24 cellular contexts compared by ENCODE assay signal in the genomic region with DNA sequence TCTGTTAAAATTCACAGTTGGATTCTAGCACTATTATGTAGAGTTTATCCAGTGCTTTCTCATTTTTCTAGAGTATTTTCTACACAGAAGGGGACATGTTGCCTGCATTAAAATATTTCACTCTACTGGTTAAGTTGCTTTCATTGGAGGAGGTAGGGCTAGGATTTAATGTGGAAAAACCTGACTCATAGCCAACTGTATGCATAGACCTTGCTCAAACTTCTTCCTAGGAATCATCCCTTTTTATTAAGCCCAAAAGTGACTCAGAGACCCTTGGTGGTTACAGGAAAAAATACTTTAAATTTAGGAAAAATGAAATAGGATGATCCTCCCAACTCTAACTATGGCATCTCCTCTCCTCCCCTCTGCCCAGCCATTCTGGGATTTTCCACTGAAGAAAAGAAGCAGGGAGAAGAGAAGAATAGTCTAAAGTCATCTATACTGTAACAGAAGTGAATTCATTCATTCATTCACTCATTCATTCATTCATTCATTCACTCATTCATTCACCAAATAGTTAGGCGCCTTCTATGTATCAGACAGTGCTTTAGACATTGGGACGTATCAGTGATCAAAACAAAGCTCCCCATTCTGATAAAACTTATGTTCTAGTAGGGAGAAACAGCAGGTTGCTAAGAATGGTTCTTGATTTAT.
"Had no signal": no experiment of that assay in that cellular context is flagged by ENCODE, and none has a peak within 500 bp of the region (broad histone marks: within the 10 kb centered on the region; RNA-seq: fewer than 3 reads in every experiment).

No MANE protein-coding gene starts in this region.

- H3K9me3 Mint-ChIP-seq: activated CD4-positive, alpha-beta memory T cell treated with anti-CD3 and anti-CD28 coated beads, Interleukin-2, amount 10 ng/mL, durations not matched to agents 7 days and 5 days; activated CD4-positive, alpha-beta T cell treated with anti-CD3 and anti-CD28 coated beads, Interleukin-2, amount 10 ng/mL, durations not matched to agents 7 days and 5 days; activated T-cell treated with anti-CD3 and anti-CD28 coated beads, Interleukin-2, amount 50 U/mL, for 24 hours; activated T-helper 17 cell treated with anti-CD3 and anti-CD28 coated beads, Interleukin-2, amount 50 U/mL, for 72 hours; central memory CD8-positive, alpha-beta T cell; neural progenitor cell; type B pancreatic cell had no signal

- H3K27me3 ChIP-seq: gastrocnemius medialis, neural progenitor cell, spleen, uterus had no signal

- H3K9me3 ChIP-seq: gastrocnemius medialis, left lung, right atrium auricular region, spleen, uterus had no signal

- H3K27ac Mint-ChIP-seq: activated CD4-positive, alpha-beta memory T cell treated with anti-CD3 and anti-CD28 coated beads, Interleukin-2, amount 10 ng/mL, durations not matched to agents 7 days and 5 days; activated CD4-positive, alpha-beta T cell treated with anti-CD3 and anti-CD28 coated beads, Interleukin-2, amount 10 ng/mL, durations not matched to agents 7 days and 5 days; activated T-cell treated with anti-CD3 and anti-CD28 coated beads, Interleukin-2, amount 50 U/mL, for 24 hours; activated T-helper 17 cell treated with anti-CD3 and anti-CD28 coated beads, Interleukin-2, amount 50 U/mL, for 72 hours; natural killer cell; neural progenitor cell; type B pancreatic cell had no signal

- H3K4me1 Mint-ChIP-seq: activated CD4-positive, alpha-beta memory T cell treated with anti-CD3 and anti-CD28 coated beads, Interleukin-2, amount 10 ng/mL, durations not matched to agents 7 days and 5 days; activated CD4-positive, alpha-beta T cell treated with anti-CD3 and anti-CD28 coated beads, Interleukin-2, amount 10 ng/mL, durations not matched to agents 7 days and 5 days; activated T-helper 17 cell treated with anti-CD3 and anti-CD28 coated beads, Interleukin-2, amount 50 U/mL, for 72 hours; central memory CD8-positive, alpha-beta T cell; natural killer cell; neural progenitor cell had no signal

- H3K27me3 Mint-ChIP-seq: activated CD4-positive, alpha-beta memory T cell treated with anti-CD3 and anti-CD28 coated beads, Interleukin-2, amount 10 ng/mL, durations not matched to agents 7 days and 5 days had no signal

- H3K4me2 ChIP-seq: neural progenitor cell had no signal

- H3K36me3 Mint-ChIP-seq: natural killer cell, neural progenitor cell, type B pancreatic cell had no signal

- H3K27ac ChIP-seq: gastrocnemius medialis, left lung, neural progenitor cell, right atrium auricular region, spleen, uterus had no signal

- H3K4me3 Mint-ChIP-seq: activated CD4-positive, alpha-beta memory T cell treated with anti-CD3 and anti-CD28 coated beads, Interleukin-2, amount 10 ng/mL, durations not matched to agents 7 days and 5 days; activated CD4-positive, alpha-beta T cell treated with anti-CD3 and anti-CD28 coated beads, Interleukin-2, amount 10 ng/mL, durations not matched to agents 7 days and 5 days; activated T-cell treated with anti-CD3 and anti-CD28 coated beads, Interleukin-2, amount 50 U/mL, for 24 hours; activated T-helper 17 cell treated with anti-CD3 and anti-CD28 coated beads, Interleukin-2, amount 50 U/mL, for 72 hours; central memory CD8-positive, alpha-beta T cell; natural killer cell; neural progenitor cell; type B pancreatic cell had no signal

- ATAC-seq: activated T-helper 17 cell treated with anti-CD3 and anti-CD28 coated beads, Interleukin-2, amount 50 U/mL, for 72 hours; gastrocnemius medialis; left lung; natural killer cell; stimulated activated naive CD8-positive, alpha-beta T cell treated with anti-CD3 and anti-CD28 coated beads, Interleukin-15, Interleukin-2, amounts not matched to agents 100 U/mL and 50 U/mL, for 24 hours had no signal

- H3K4me1 ChIP-seq: gastrocnemius medialis, left lung, neural progenitor cell, right atrium auricular region, spleen, uterus had no signal

- H2AFZ ChIP-seq: neural progenitor cell had no signal

- H3K36me3 ChIP-seq: gastrocnemius medialis, left lung, neural progenitor cell, right atrium auricular region, spleen, uterus had no signal

- DNase-seq: activated CD4-positive, alpha-beta memory T cell treated with anti-CD3 and anti-CD28 coated beads, Interleukin-2, amount 10 ng/mL, durations not matched to agents 7 days and 5 days; activated CD4-positive, alpha-beta T cell treated with anti-CD3 and anti-CD28 coated beads for 1 hour; activated CD4-positive, alpha-beta T cell treated with anti-CD3 and anti-CD28 coated beads, Interleukin-2, amount 10 ng/mL, durations not matched to agents 7 days and 5 days; activated CD8-positive, alpha-beta memory T cell treated with anti-CD3 and anti-CD28 coated beads, Interleukin-2, amount 50 U/mL, for 48 hours; activated gamma-delta T cell treated with Interleukin-2 at 50 U/mL for 16 hours; activated naive CD4-positive, alpha-beta T cell treated with anti-CD3 and anti-CD28 coated beads, Interleukin-2, amount 50 U/mL, for 16 hours; activated T-cell treated with anti-CD3 and anti-CD28 coated beads, Interleukin-2, amount 50 U/mL, for 24 hours; effector CD8-positive, alpha-beta T cell; gastrocnemius medialis; glutamatergic neuron; left lung; mesendoderm; natural killer cell; occipital lobe; spleen; stimulated activated naive CD8-positive, alpha-beta T cell treated with anti-CD3 and anti-CD28 coated beads, Interleukin-15, Interleukin-2, amounts not matched to agents 100 U/mL and 50 U/mL, for 24 hours; T1000; uterus had no signal

- H3K4me3 ChIP-seq: gastrocnemius medialis, left lung, lung, neural progenitor cell, right atrium auricular region, spleen, uterus had no signal

- H3K9ac ChIP-seq: neural progenitor cell had no signal
